ENCODE assay signal across 1 cellular context in the genomic region with DNA sequence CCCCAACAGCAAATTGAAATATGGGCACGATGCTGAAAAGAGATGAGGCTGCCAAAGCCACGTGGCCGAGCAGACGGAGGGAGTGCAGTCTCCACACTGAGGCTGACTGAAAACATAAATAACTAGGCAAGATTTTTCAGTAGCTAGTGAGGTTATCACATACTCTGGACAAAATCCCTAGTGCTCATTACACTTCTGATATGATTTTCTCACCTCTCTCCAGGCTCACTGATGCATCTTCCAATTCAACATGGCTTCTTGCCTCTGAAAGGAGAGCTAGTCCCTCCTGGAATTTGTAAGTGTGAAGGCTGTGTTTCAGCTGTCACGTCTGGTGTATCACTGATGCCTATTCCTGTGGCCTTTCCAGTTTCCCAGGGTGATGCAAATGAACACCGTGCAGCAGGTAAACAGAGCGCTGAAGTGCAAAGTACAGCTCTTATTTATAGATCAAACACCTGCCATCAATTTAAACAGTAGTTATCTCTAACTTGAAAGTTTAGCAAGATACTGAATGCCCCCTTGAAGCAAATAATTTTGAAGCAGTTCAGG.
TF ChIP-seq lines count a peak whose summit lies in the region.

No MANE protein-coding gene starts in this region.

TF ChIP-seq in HepG2, 621 proteins besides CTCF, POLR2A, EP300 and RAD21 (continued from another document and continues in another):
- TF ChIP-seq, protein P1, sequence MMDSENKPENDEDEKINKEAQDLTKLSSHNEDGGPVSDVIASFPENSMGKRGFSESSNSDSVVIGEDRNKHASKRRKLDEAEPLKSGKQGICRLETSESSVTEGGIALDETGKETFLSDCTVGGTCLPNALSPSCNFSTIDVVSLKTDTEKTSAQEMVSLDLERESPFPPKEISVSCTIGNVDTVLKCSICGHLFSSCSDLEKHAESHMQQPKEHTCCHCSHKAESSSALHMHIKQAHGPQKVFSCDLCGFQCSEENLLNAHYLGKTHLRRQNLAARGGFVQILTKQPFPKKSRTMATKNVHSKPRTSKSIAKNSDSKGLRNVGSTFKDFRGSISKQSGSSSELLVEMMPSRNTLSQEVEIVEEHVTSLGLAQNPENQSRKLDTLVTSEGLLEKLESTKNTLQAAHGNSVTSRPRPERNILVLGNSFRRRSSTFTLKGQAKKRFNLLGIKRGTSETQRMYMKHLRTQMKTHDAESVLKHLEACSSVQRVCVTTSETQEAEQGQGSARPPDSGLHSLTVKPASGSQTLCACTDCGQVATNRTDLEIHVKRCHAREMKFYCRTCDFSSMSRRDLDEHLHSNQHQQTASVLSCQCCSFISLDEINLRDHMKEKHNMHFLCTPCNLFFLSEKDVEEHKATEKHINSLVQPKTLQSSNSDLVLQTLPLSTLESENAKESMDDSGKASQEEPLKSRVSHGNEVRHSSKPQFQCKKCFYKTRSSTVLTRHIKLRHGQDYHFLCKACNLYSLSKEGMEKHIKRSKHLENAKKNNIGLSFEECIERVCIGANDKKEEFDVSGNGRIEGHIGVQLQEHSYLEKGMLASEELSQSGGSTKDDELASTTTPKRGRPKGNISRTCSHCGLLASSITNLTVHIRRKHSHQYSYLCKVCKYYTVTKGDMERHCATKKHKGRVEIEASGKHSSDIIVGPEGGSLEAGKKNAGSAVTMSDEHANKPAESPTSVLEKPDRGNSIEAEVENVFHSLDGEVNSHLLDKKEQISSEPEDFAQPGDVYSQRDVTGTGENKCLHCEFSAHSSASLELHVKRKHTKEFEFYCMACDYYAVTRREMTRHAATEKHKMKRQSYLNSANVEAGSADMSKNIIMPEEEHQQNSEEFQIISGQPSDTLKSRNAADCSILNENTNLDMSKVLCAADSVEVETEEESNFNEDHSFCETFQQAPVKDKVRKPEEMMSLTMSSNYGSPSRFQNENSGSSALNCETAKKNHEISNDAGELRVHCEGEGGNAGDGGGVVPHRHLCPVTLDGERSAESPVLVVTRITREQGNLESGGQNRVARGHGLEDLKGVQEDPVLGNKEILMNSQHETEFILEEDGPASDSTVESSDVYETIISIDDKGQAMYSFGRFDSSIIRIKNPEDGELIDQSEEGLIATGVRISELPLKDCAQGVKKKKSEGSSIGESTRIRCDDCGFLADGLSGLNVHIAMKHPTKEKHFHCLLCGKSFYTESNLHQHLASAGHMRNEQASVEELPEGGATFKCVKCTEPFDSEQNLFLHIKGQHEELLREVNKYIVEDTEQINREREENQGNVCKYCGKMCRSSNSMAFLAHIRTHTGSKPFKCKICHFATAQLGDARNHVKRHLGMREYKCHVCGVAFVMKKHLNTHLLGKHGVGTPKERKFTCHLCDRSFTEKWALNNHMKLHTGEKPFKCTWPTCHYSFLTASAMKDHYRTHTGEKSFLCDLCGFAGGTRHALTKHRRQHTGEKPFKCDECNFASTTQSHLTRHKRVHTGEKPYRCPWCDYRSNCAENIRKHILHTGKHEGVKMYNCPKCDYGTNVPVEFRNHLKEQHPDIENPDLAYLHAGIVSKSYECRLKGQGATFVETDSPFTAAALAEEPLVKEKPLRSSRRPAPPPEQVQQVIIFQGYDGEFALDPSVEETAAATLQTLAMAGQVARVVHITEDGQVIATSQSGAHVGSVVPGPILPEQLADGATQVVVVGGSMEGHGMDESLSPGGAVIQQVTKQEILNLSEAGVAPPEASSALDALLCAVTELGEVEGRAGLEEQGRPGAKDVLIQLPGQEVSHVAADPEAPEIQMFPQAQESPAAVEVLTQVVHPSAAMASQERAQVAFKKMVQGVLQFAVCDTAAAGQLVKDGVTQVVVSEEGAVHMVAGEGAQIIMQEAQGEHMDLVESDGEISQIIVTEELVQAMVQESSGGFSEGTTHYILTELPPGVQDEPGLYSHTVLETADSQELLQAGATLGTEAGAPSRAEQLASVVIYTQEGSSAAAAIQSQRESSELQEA (CRISPR knock-in tag; IDR thresholded peaks at IDR 0.05; ENCODE audit: not compliant biosample characterization), result no peak
- TF ChIP-seq ZSCAN30 (CRISPR knock-in tag; IDR thresholded peaks at IDR 0.05) (no peak), ATF7 (IDR thresholded peaks at IDR 0.05) (no peak), ATF7 (CRISPR knock-in tag; IDR thresholded peaks at IDR 0.05) (no peak), SP140L (CRISPR knock-in tag; IDR thresholded peaks at IDR 0.05; ENCODE audit: borderline replicate concordance) (no peak), ZEB1 (IDR thresholded peaks at IDR 0.05; ENCODE audit: insufficient replicate concordance, low read depth) (peak; percentile 98), CEBPB (IDR thresholded peaks at IDR 0.05; ENCODE audit: borderline replicate concordance, low read depth, low read length) (peak; percentile 59; the same call in 1 of the 2 replicates), EHMT2 (IDR thresholded peaks at IDR 0.05; ENCODE audit: borderline replicate concordance, low read depth, low read length) (no peak), ZNF230 (CRISPR knock-in tag; IDR thresholded peaks at IDR 0.05) (no peak), ZNF761 (CRISPR knock-in tag; conservative IDR thresholded peaks at IDR 0.05) (no peak), ZNF629 (CRISPR knock-in tag; conservative IDR thresholded peaks at IDR 0.05) (no peak), ZNF768 (CRISPR knock-in tag; IDR thresholded peaks at IDR 0.05) (no peak), ZNF280D (CRISPR knock-in tag; IDR thresholded peaks at IDR 0.05) (no peak), HDAC6 (IDR thresholded peaks at IDR 0.05; ENCODE audit: low read depth, low read length) (no peak), CERS6 (CRISPR knock-in tag; IDR thresholded peaks at IDR 0.05) (no peak), RBAK (CRISPR knock-in tag; IDR thresholded peaks at IDR 0.05) (no peak), ZBTB37 (CRISPR knock-in tag; IDR thresholded peaks at IDR 0.05) (no peak)
- TF ChIP-seq, protein P2, sequence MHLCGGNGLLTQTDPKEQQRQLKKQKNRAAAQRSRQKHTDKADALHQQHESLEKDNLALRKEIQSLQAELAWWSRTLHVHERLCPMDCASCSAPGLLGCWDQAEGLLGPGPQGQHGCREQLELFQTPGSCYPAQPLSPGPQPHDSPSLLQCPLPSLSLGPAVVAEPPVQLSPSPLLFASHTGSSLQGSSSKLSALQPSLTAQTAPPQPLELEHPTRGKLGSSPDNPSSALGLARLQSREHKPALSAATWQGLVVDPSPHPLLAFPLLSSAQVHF (CRISPR knock-in tag; IDR thresholded peaks at IDR 0.05), result no peak
- TF ChIP-seq, protein P3, sequence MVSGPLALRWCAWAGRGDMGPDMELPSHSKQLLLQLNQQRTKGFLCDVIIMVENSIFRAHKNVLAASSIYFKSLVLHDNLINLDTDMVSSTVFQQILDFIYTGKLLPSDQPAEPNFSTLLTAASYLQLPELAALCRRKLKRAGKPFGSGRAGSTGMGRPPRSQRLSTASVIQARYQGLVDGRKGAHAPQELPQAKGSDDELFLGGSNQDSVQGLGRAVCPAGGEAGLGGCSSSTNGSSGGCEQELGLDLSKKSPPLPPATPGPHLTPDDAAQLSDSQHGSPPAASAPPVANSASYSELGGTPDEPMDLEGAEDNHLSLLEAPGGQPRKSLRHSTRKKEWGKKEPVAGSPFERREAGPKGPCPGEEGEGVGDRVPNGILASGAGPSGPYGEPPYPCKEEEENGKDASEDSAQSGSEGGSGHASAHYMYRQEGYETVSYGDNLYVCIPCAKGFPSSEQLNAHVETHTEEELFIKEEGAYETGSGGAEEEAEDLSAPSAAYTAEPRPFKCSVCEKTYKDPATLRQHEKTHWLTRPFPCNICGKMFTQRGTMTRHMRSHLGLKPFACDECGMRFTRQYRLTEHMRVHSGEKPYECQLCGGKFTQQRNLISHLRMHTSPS (CRISPR knock-in tag; IDR thresholded peaks at IDR 0.05; ENCODE audit: low read depth), result no peak
- TF ChIP-seq, protein P4, sequence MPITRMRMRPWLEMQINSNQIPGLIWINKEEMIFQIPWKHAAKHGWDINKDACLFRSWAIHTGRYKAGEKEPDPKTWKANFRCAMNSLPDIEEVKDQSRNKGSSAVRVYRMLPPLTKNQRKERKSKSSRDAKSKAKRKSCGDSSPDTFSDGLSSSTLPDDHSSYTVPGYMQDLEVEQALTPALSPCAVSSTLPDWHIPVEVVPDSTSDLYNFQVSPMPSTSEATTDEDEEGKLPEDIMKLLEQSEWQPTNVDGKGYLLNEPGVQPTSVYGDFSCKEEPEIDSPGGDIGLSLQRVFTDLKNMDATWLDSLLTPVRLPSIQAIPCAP (CRISPR knock-in tag; IDR thresholded peaks at IDR 0.05; ENCODE audit: low read depth), result no peak
- TF ChIP-seq, protein P5, sequence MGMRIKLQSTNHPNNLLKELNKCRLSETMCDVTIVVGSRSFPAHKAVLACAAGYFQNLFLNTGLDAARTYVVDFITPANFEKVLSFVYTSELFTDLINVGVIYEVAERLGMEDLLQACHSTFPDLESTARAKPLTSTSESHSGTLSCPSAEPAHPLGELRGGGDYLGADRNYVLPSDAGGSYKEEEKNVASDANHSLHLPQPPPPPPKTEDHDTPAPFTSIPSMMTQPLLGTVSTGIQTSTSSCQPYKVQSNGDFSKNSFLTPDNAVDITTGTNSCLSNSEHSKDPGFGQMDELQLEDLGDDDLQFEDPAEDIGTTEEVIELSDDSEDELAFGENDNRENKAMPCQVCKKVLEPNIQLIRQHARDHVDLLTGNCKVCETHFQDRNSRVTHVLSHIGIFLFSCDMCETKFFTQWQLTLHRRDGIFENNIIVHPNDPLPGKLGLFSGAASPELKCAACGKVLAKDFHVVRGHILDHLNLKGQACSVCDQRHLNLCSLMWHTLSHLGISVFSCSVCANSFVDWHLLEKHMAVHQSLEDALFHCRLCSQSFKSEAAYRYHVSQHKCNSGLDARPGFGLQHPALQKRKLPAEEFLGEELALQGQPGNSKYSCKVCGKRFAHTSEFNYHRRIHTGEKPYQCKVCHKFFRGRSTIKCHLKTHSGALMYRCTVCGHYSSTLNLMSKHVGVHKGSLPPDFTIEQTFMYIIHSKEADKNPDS (CRISPR knock-in tag; IDR thresholded peaks at IDR 0.05), result no peak
